In genomic region chr21:25995283-25995682, GRCh38 we compare ENCODE assay signal across 24 cellular contexts.
DNase-seq lines count a peak whose midpoint lies in the region; ATAC-seq and TF ChIP-seq lines count a peak whose summit lies in the region.
"Had no signal": no experiment of that assay in that cellular context is flagged by ENCODE, and none has a peak within 500 bp of the region (broad histone marks: within the 10 kb centered on the region; RNA-seq: fewer than 3 reads in every experiment).

No MANE protein-coding gene starts in this region.

- peak overlapping the region; percentile 64 for H3K27ac Mint-ChIP-seq in WTC11

- H3K27ac ChIP-seq in cingulate gyrus (ENCODE audit: low read depth, low read length) = peak overlapping the region; percentile 90
- H3K27ac ChIP-seq: A549, BLaER1, GM23248, Peyer's patch had no signal

- ATAC-seq in WTC11 (no peak), HG03442 (IDR thresholded peaks at IDR 0.05; ENCODE audit: unreplicated experiment) (no peak), HG03460 (IDR thresholded peaks at IDR 0.05; ENCODE audit: unreplicated experiment) (no peak)
- ATAC-seq: A549, HCT116, Right ventricle myocardium inferior had no signal

- peaks cover 42% of the 10 kb centered on the region for H3K36me3 Mint-ChIP-seq in WTC11

- no peak overlapping the region for H3K4me3 Mint-ChIP-seq in WTC11
- H3K4me3 Mint-ChIP-seq: CD4-positive, alpha-beta memory T cell had no signal

- H3K9me3 Mint-ChIP-seq in WTC11 = no peaks in the 10 kb centered on the region

- POLR2A ChIA-PET in WTC11 (lab: Charles Lee) = no interaction called here

- CTCF ChIA-PET in WTC11 (lab: Charles Lee) = no interaction called here

- H3K4me1 Mint-ChIP-seq in WTC11 = peaks cover 46% of the 10 kb centered on the region

- no peak for TF ChIP-seq CTCF in WTC11 (IDR thresholded peaks at IDR 0.05)

- no peaks in the 10 kb centered on the region for H3K27me3 Mint-ChIP-seq in WTC11 (ENCODE audit: low read depth)
- H3K27me3 Mint-ChIP-seq: CD4-positive, alpha-beta memory T cell had no signal

- DNase-seq in DMS79 treated with DMSO at 0.1 percent for 48 hours (lab: John Stamatoyannopoulos, UW) (peak; percentile 94), WTC11 (ENCODE audit: low spot score) (no peak), pons (ENCODE audit: low spot score) (peak; percentile 75), SW 1271 (lab: John Stamatoyannopoulos, UW) (no peak), T-helper 9 cell (no peak)
- DNase-seq: CD4-positive, alpha-beta memory T cell; DMS153; EL; GM23248; KG1; MV-4-11; NCI-H1417 treated with DMSO at 0.1 percent for 48 hours; NCI-H1930; NCI-H510A; NCI-H748 treated with DMSO at 0.1 percent for 48 hours; NK-92 treated with Interleukin-12 subunit alpha and Interleukin-12 subunit beta, amount 100 ng/mL, for 24 hours; Peyer's patch had no signal

TF ChIP-seq in WTC11, 78 proteins besides CTCF, POLR2A, EP300 and RAD21:
- no peak for TF ChIP-seq ZNF425 (CRISPR knock-in tag; conservative IDR thresholded peaks at IDR 0.05)

Comparison
In these comparisons a context has a peak if more than half of its experiments do, and no peak if none do; other contexts are left out.
1. DNase-seq: peak in DMS79 treated with DMSO at 0.1 percent for 48 hours (single experiment) and pons (single experiment); none in WTC11 (single experiment), SW 1271 (0 of 2) and T-helper 9 cell (single experiment).